In genomic region chr1:219582310-219582709, GRCh38 we compare ENCODE assay signal across 11 cellular contexts. TPM values are rescaled to one million over a fixed set of nuclear protein-coding genes. Genes with fewer than 3 reads are reported as not detected.
DNase-seq lines count a peak whose midpoint lies in the region; ATAC-seq and TF ChIP-seq lines count a peak whose summit lies in the region.
"Had no signal": no experiment of that assay in that cellular context is flagged by ENCODE, and none has a peak within 500 bp of the region (broad histone marks: within the 10 kb centered on the region; RNA-seq: fewer than 3 reads in every experiment).

No MANE protein-coding gene starts in this region.

- no peak overlapping the region for H3K27ac ChIP-seq in colonic mucosa
- H3K27ac ChIP-seq: VCaP had no signal

- H3K9me3 Mint-ChIP-seq in Calu3 (ENCODE audit: low read depth, unreplicated experiment), result peaks cover 3% of the 10 kb centered on the region

- H3K36me3 Mint-ChIP-seq in Calu3 (ENCODE audit: insufficient read depth, unreplicated experiment), result no peaks in the 10 kb centered on the region

- CTCF ChIA-PET in Calu3 (lab: Charles Lee), result no interaction called here

- ATAC-seq in GM18867 (IDR thresholded peaks at IDR 0.05; ENCODE audit: unreplicated experiment), result peak; percentile 63
- peak; percentile 51 for ATAC-seq in HG02759 (IDR thresholded peaks at IDR 0.05; ENCODE audit: unreplicated experiment)
- no peak for ATAC-seq in HG03457 (IDR thresholded peaks at IDR 0.05; ENCODE audit: unreplicated experiment)

- no peak overlapping the region for H3K9ac ChIP-seq in colonic mucosa (ENCODE audit: low read depth in 2 of 2, low read length in 2 of 2)

- H3K27me3 ChIP-seq in colonic mucosa, result no peaks in the 10 kb centered on the region

- BruUV-seq in Calu3 (replicated peaks; lab: Mats Ljungman, UMichigan), result no TSS peak

- no peaks in the 10 kb centered on the region for H3K4me1 ChIP-seq in colonic mucosa

- intact Hi-C loops in Calu3 (cut with micrococcal nuclease; ENCODE audit: unreplicated experiment), result loop anchor here (5.0 kb wide), 1 partner anchor 230 kb away; no protein-coding TSS in a partner anchor
- intact Hi-C loops in colonic mucosa (cut with DNase I), result no loop called here

- no peaks in the 10 kb centered on the region for H3K9me3 ChIP-seq in colonic mucosa

- H3K27me3 Mint-ChIP-seq in Calu3 (ENCODE audit: unreplicated experiment), result no peaks in the 10 kb centered on the region

- H3K27ac Mint-ChIP-seq in Calu3 (ENCODE audit: unreplicated experiment), result no peak overlapping the region

- no peaks in the 10 kb centered on the region for H3K36me3 ChIP-seq in colonic mucosa

- peaks cover 10% of the 10 kb centered on the region for H3K4me1 Mint-ChIP-seq in Calu3 (ENCODE audit: low read depth, unreplicated experiment)

- peak; percentile 85 for DNase-seq in NOMO-1 treated with DMSO at 0.1 percent for 48 hours (lab: John Stamatoyannopoulos, UW; ENCODE audit: unreplicated experiment)
- DNase-seq in iris pigment epithelial cell (ENCODE audit: low read depth), result peak; percentile 68
- DNase-seq in Calu3, result no peak
- no peak for DNase-seq in stimulated activated CD4-positive, alpha-beta T cell treated with anti-CD3 and anti-CD28 coated beads, Interleukin-4, amount 100 ng/mL, for 24 hours
- DNase-seq in colonic mucosa, result no peak
- DNase-seq: stimulated activated CD4-positive, alpha-beta T cell treated with anti-CD3 and anti-CD28 coated beads, Interleukin-2, amount 100 ng/mL, for 48 hours had no signal

- no peak overlapping the region for H3K4me3 ChIP-seq in colonic mucosa

- no peak for TF ChIP-seq CTCF in Calu3 (IDR thresholded peaks at IDR 0.05; ENCODE audit: unreplicated experiment)
- no peak for TF ChIP-seq CTCF in colonic mucosa (IDR thresholded peaks at IDR 0.05)

- no peak overlapping the region for H3K4me3 Mint-ChIP-seq in Calu3 (ENCODE audit: low read depth, unreplicated experiment)

RNA-seq across cellular contexts. Expression of gene ZC3H11B, which starts 30.6 kb away (rescaled TPM):
- not detected in 2 replicates for total RNA-seq in Calu3 (2022)
- under 1 TPM in 1 of 2 donors, not detected in 1; 0.22 TPM for total RNA-seq in colonic mucosa
- total RNA-seq: urinary bladder had no signal

Comparison
In these comparisons a context has a peak if more than half of its experiments do, and no peak if none do; other contexts are left out.
1. DNase-seq: peak in NOMO-1 treated with DMSO at 0.1 percent for 48 hours (single experiment) and iris pigment epithelial cell (single experiment); none in Calu3 (single experiment), stimulated activated CD4-positive, alpha-beta T cell treated with anti-CD3 and anti-CD28 coated beads, Interleukin-4, amount 100 ng/mL, for 24 hours (single experiment) and colonic mucosa (single experiment).